In genomic region chr15:64856429-64857145, GRCh38 we compare ENCODE assay signal across 8 cellular contexts. TPM values are rescaled to one million over a fixed set of nuclear protein-coding genes. Genes with fewer than 3 reads are reported as not detected.
A peak's percentile ranks its signal among the peaks of the same experiment; 100 is the strongest.
DNase-seq lines count a peak whose midpoint lies in the region; ATAC-seq lines count a peak whose summit lies in the region.

No MANE protein-coding gene starts in this region.

- intact Hi-C loops in naive thymus-derived CD4-positive, alpha-beta T cell (cut with micrococcal nuclease): loop anchor here in 1 of 2 donors (2.0 kb wide), 1 partner anchor 48 kb away; no protein-coding TSS in a partner anchor

- DNase-seq in AG08395 (ENCODE audit: low spot score): peak; percentile 35
- DNase-seq in NCI-H526 treated with DMSO at 0.1 percent for 48 hours (lab: John Stamatoyannopoulos, UW): peak; percentile 38
- peak; percentile 65 for DNase-seq in epidermal melanocyte (ENCODE audit: insufficient read length, low spot score)
- no peak for DNase-seq in naive thymus-derived CD4-positive, alpha-beta T cell
- no peak for DNase-seq in HPDE6-E6E7 (ENCODE audit: extremely low spot score)
- no peak for DNase-seq in NCI-H1105 treated with DMSO at 0.1 percent for 48 hours (lab: John Stamatoyannopoulos, UW)

- no peaks in the 10 kb centered on the region for H3K27me3 ChIP-seq in naive thymus-derived CD4-positive, alpha-beta T cell (ENCODE audit: control insufficient read depth in 2 of 2, insufficient read depth in 2 of 2, low read length in 2 of 2)

- CTCF ChIA-PET in naive thymus-derived CD4-positive, alpha-beta T cell (lab: Charles Lee): interaction anchor here (1.0 kb wide), 1 partner anchor 50 kb away, joined by 4 read pairs; no protein-coding TSS in a partner anchor

- peak overlapping the region in 4 of 10 donors; percentile 12 to 48 (median 20) for H3K4me3 Mint-ChIP-seq in naive thymus-derived CD4-positive, alpha-beta T cell

- POLR2A ChIA-PET in naive thymus-derived CD4-positive, alpha-beta T cell (lab: Charles Lee): interaction anchor here (2.1 kb wide), 1 partner anchor 37 kb away, joined by 11 read pairs; no protein-coding TSS in a partner anchor

- no peaks in the 10 kb centered on the region for H3K27me3 Mint-ChIP-seq in naive thymus-derived CD4-positive, alpha-beta T cell

- no peaks in the 10 kb centered on the region for H3K9me3 ChIP-seq in naive thymus-derived CD4-positive, alpha-beta T cell (ENCODE audit: control insufficient read depth in 2 of 3, low read length in 3 of 3)

- peaks cover 10 to 71% (median 24%) of the 10 kb centered on the region in 3 experiments for H3K36me3 ChIP-seq in naive thymus-derived CD4-positive, alpha-beta T cell (ENCODE audit: control insufficient read depth in 2 of 3, insufficient read depth in 3 of 3, low read length in 3 of 3)

- H3K27ac ChIP-seq in naive thymus-derived CD4-positive, alpha-beta T cell (ENCODE audit: low read depth, low read length): peak overlapping the region; percentile 17

- peaks cover 38 to 60% (median 56%) of the 10 kb centered on the region in 7 donors for H3K4me1 Mint-ChIP-seq in naive thymus-derived CD4-positive, alpha-beta T cell

- no peak overlapping the region for H3K4me3 ChIP-seq in naive thymus-derived CD4-positive, alpha-beta T cell (ENCODE audit: low read length)

- peaks cover 0 to 34% (median 11%) of the 10 kb centered on the region in 5 donors for H3K36me3 Mint-ChIP-seq in naive thymus-derived CD4-positive, alpha-beta T cell

- H3K27ac Mint-ChIP-seq in naive thymus-derived CD4-positive, alpha-beta T cell: peak overlapping the region in 8 of 9 donors; percentile 26 to 91 (median 66)

- ATAC-seq in naive thymus-derived CD4-positive, alpha-beta T cell: peak; percentile 19
- ATAC-seq in GM18861 (IDR thresholded peaks at IDR 0.05; ENCODE audit: unreplicated experiment) (no peak), HG03135 (IDR thresholded peaks at IDR 0.05; ENCODE audit: unreplicated experiment) (no peak)

- H3K9me3 Mint-ChIP-seq in naive thymus-derived CD4-positive, alpha-beta T cell: no peaks in the 10 kb centered on the region

- peaks cover 8 to 27% of the 10 kb centered on the region in 2 donors for H3K4me1 ChIP-seq in naive thymus-derived CD4-positive, alpha-beta T cell (ENCODE audit: control insufficient read depth in 2 of 2, insufficient read depth in 2 of 2, low read length in 2 of 2)

RNA-seq across cellular contexts. Expression of gene PLEKHO2, which starts 14.9 kb away (rescaled TPM):
- 10 to 100 TPM in 4 of 5 experiments, 1 to 10 TPM in 1; 8.6 to 52.3 (median 14.0) TPM for total RNA-seq in naive thymus-derived CD4-positive, alpha-beta T cell
- 10 to 100 TPM; 10.3 to 20.9 TPM for polyA plus RNA-seq in naive thymus-derived CD4-positive, alpha-beta T cell

RNA-seq across cellular contexts. Expression of gene PIF1, which starts 31.1 kb away (rescaled TPM):
- 10 to 100 TPM in 1 of 5 experiments, 1 to 10 TPM in 1, under 1 TPM in 1, not detected in 2; 0.34 to 30.2 (median 1.0) TPM for total RNA-seq in naive thymus-derived CD4-positive, alpha-beta T cell
- polyA plus RNA-seq in naive thymus-derived CD4-positive, alpha-beta T cell: not detected

RNA-seq across cellular contexts. Expression of gene ANKDD1A, which starts 55.1 kb away (rescaled TPM):
- total RNA-seq in naive thymus-derived CD4-positive, alpha-beta T cell: 1 to 10 TPM; 3.3 to 9.3 (median 4.0) TPM
- 1 to 10 TPM in 1 of 2 donors, under 1 TPM in 1; 0.20 to 2.0 TPM for polyA plus RNA-seq in naive thymus-derived CD4-positive, alpha-beta T cell

Comparison
In these comparisons a context has a peak if more than half of its experiments do, and no peak if none do; other contexts are left out.
1. DNase-seq: peak in AG08395 (single experiment), NCI-H526 treated with DMSO at 0.1 percent for 48 hours (single experiment) and epidermal melanocyte (single experiment); none in naive thymus-derived CD4-positive, alpha-beta T cell (0 of 9), HPDE6-E6E7 (single experiment) and NCI-H1105 treated with DMSO at 0.1 percent for 48 hours (single experiment).